ENCODE assay signal across 2 cellular contexts in genomic region chr5:179376701-179377420, GRCh38.
TF ChIP-seq lines count a peak whose summit lies in the region.

No MANE protein-coding gene starts in this region.

TF ChIP-seq in GM23338, 12 proteins besides CTCF, POLR2A, EP300 and RAD21:
- TF ChIP-seq POLR2AphosphoS5 (IDR thresholded peaks at IDR 0.05; ENCODE audit: low read depth) (no peak), STAT1 (IDR thresholded peaks at IDR 0.05; ENCODE audit: unreplicated experiment) (no peak), EZH2 (IDR thresholded peaks at IDR 0.05; ENCODE audit: low read depth, unreplicated experiment) (no peak), JUNB (IDR thresholded peaks at IDR 0.05; ENCODE audit: unreplicated experiment) (no peak), REST (IDR thresholded peaks at IDR 0.05; ENCODE audit: unreplicated experiment) (no peak)

TF ChIP-seq in Ishikawa, 13 proteins besides CTCF, POLR2A, EP300 and RAD21:
- no peak for TF ChIP-seq TEAD4 (IDR thresholded peaks at IDR 0.05)
- no peak for TF ChIP-seq FOXM1 (IDR thresholded peaks at IDR 0.05; ENCODE audit: borderline replicate concordance, low read depth)
- TF ChIP-seq CREB1 (IDR thresholded peaks at IDR 0.05; ENCODE audit: low read depth): no peak
- no peak for TF ChIP-seq YY1 (IDR thresholded peaks at IDR 0.05; ENCODE audit: low read depth)
- peak; percentile 10; the same call in 1 of the 2 replicates for TF ChIP-seq USF1 (IDR thresholded peaks at IDR 0.05)
- TF ChIP-seq EGR1 (IDR thresholded peaks at IDR 0.05): no peak
